25 cellular contexts compared by ENCODE assay signal in the genomic region with DNA sequence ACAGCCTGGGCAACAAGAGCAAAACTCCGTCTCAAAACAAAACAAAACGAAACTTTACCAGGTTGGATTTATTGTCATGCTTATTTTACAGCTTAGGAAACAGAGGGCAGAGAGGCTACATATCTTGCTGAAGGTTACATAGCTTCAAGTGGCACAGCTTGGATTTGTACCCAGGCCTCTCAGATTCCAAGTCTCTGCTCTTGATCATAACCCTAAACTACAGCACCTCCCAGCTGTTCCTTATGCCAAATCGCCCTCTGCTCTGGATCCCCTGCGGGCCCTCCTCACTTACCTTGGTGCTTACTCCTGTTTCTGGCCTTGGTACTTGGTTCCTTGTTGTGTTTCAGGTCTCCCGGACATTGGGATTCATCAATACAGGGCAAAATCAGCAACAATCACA. TPM values are rescaled to one million over a fixed set of nuclear protein-coding genes. Genes with fewer than 3 reads are reported as not detected.
DNase-seq lines count a peak whose midpoint lies in the region; ATAC-seq and TF ChIP-seq lines count a peak whose summit lies in the region.
"Had no signal": no experiment of that assay in that cellular context is flagged by ENCODE, and none has a peak within 500 bp of the region (broad histone marks: within the 10 kb centered on the region; RNA-seq: fewer than 3 reads in every experiment).

No MANE protein-coding gene starts in this region.

- H3K4me3 ChIP-seq in OCI-LY3 (ENCODE audit: low read length) = no peak overlapping the region
- H3K4me3 ChIP-seq in upper lobe of right lung = no peak overlapping the region
- H3K4me3 ChIP-seq: BLaER1 treated with 17β-estradiol and CSF1 and Interleukin-3, amounts not matched to agents 10 nM and 100 nM had no signal

- H3K36me3 ChIP-seq in OCI-LY3 (replicated peaks; ENCODE audit: low read depth, low read length) = peaks cover 5% of the 10 kb centered on the region
- H3K36me3 ChIP-seq in upper lobe of right lung = peaks cover 3% of the 10 kb centered on the region

- DNase-seq in Right ventricle myocardium inferior (ENCODE audit: missing footprints) (no peak), cardiac septum (ENCODE audit: low spot score) (no peak), islet precursor cell (peak; percentile 48), upper lobe of right lung (no peak), NCI-H774 (lab: John Stamatoyannopoulos, UW) (no peak)
- DNase-seq in activated naive CD4-positive, alpha-beta T cell treated with anti-CD3 and anti-CD28 coated beads, Interleukin-2, amount 50 U/mL, for 72 hours (ENCODE audit: low spot score in 2 of 2) = no peak
- DNase-seq: 8988T; Caco-2; CD4-positive, alpha-beta memory T cell; DMS 273 treated with DMSO at 0.1 percent for 48 hours; DMS79 treated with DMSO at 0.1 percent for 48 hours; H9; KG1; NCI-H1105; NCI-H146; NCI-H2029 treated with DMSO at 0.1 percent for 48 hours; NCI-H226; NCI-H510A treated with DMSO at 0.1 percent for 48 hours; NCI-H82; OCI-M1 had no signal

- H3K27ac Mint-ChIP-seq in activated naive CD4-positive, alpha-beta T cell treated with anti-CD3 and anti-CD28 coated beads, Interleukin-2, amount 50 U/mL, for 72 hours = no peak overlapping the region
- H3K27ac Mint-ChIP-seq: CD4-positive, alpha-beta memory T cell had no signal

- H3K9me3 Mint-ChIP-seq in activated naive CD4-positive, alpha-beta T cell treated with anti-CD3 and anti-CD28 coated beads, Interleukin-2, amount 50 U/mL, for 72 hours = no peaks in the 10 kb centered on the region
- H3K9me3 Mint-ChIP-seq: H9 had no signal

- H3K9ac ChIP-seq in OCI-LY3 (ENCODE audit: low read length) = no peak overlapping the region
- H3K9ac ChIP-seq: BLaER1 treated with 17β-estradiol and CSF1 and Interleukin-3, amounts not matched to agents 10 nM and 100 nM had no signal

- H3K9me3 ChIP-seq in OCI-LY3 (ENCODE audit: insufficient read depth, low read length) = no peaks in the 10 kb centered on the region
- no peaks in the 10 kb centered on the region for H3K9me3 ChIP-seq in upper lobe of right lung
- H3K9me3 ChIP-seq: BLaER1 treated with 17β-estradiol and CSF1 and Interleukin-3, amounts not matched to agents 10 nM and 100 nM; Caco-2 had no signal

- H3K27ac ChIP-seq in OCI-LY3 (ENCODE audit: low read length) (no peak overlapping the region), upper lobe of right lung (no peak overlapping the region)
- H3K27ac ChIP-seq: BLaER1 treated with 17β-estradiol and CSF1 and Interleukin-3, amounts not matched to agents 10 nM and 100 nM; HL-60 had no signal

- peak; percentile 43 for ATAC-seq in Right ventricle myocardium inferior
- ATAC-seq in upper lobe of right lung = peak; percentile 40
- ATAC-seq in activated naive CD4-positive, alpha-beta T cell treated with anti-CD3 and anti-CD28 coated beads, Interleukin-2, amount 50 U/mL, for 72 hours = no peak
- no peak for ATAC-seq in HG03460 (IDR thresholded peaks at IDR 0.05; ENCODE audit: unreplicated experiment)
- ATAC-seq: HepG2 had no signal

- H3K4me2 ChIP-seq in OCI-LY3 (ENCODE audit: low read length) = no peak overlapping the region
- H3K4me2 ChIP-seq: BLaER1 treated with 17β-estradiol and CSF1 and Interleukin-3, amounts not matched to agents 10 nM and 100 nM had no signal

- H3K36me3 Mint-ChIP-seq in activated naive CD4-positive, alpha-beta T cell treated with anti-CD3 and anti-CD28 coated beads, Interleukin-2, amount 50 U/mL, for 72 hours = no peaks in the 10 kb centered on the region

- peaks cover 16% of the 10 kb centered on the region for H3K27me3 ChIP-seq in OCI-LY3 (ENCODE audit: low read depth, low read length)
- H3K27me3 ChIP-seq in upper lobe of right lung = no peaks in the 10 kb centered on the region
- H3K27me3 ChIP-seq: BLaER1 treated with 17β-estradiol and CSF1 and Interleukin-3, amounts not matched to agents 10 nM and 100 nM had no signal

- no peak overlapping the region for H2AFZ ChIP-seq in OCI-LY3 (ENCODE audit: low read depth, low read length)

- no peaks in the 10 kb centered on the region for H3K4me1 ChIP-seq in OCI-LY3 (ENCODE audit: low read length)
- H3K4me1 ChIP-seq in upper lobe of right lung = no peaks in the 10 kb centered on the region
- H3K4me1 ChIP-seq: BLaER1 treated with 17β-estradiol and CSF1 and Interleukin-3, amounts not matched to agents 10 nM and 100 nM had no signal

- TF ChIP-seq CTCF in OCI-LY3 (IDR thresholded peaks at IDR 0.05; ENCODE audit: low read depth, low read length) = peak; percentile 9; the same call in 1 of the 2 replicates
- no peak for TF ChIP-seq CTCF in upper lobe of right lung (IDR thresholded peaks at IDR 0.05)

- intact Hi-C loops in Right ventricle myocardium inferior (cut with DNase I) = no loop called here
- intact Hi-C loops in cardiac septum (cut with DNase I) = no loop called here
- intact Hi-C loops in upper lobe of right lung (cut with DNase I) = no loop called here

- no peaks in the 10 kb centered on the region for H4K20me1 ChIP-seq in OCI-LY3 (ENCODE audit: insufficient read depth, low read length)
- H4K20me1 ChIP-seq: BLaER1 treated with 17β-estradiol and CSF1 and Interleukin-3, amounts not matched to agents 10 nM and 100 nM had no signal

- no peaks in the 10 kb centered on the region for H3K79me2 ChIP-seq in OCI-LY3 (ENCODE audit: low read length)

RNA-seq across cellular contexts. Expression of gene CUEDC1, which starts 11.7 kb away (rescaled TPM):
- total RNA-seq in Right ventricle myocardium inferior = 49.1 TPM
- 46.6 TPM for total RNA-seq in cardiac septum
- 41.9 TPM for total RNA-seq in upper lobe of right lung
- total RNA-seq in activated naive CD4-positive, alpha-beta T cell treated with anti-CD3 and anti-CD28 coated beads, Interleukin-2, amount 50 U/mL, for 72 hours = under 1 TPM in 1 of 2 donors, not detected in 1; 0.84 TPM

RNA-seq across cellular contexts. Expression of gene VEZF1, which starts 21.2 kb away (rescaled TPM):
- total RNA-seq in Right ventricle myocardium inferior (74.2 TPM), cardiac septum (55.3 TPM), upper lobe of right lung (77.1 TPM)
- 10 to 100 TPM; 23.1 to 31.3 TPM for total RNA-seq in activated naive CD4-positive, alpha-beta T cell treated with anti-CD3 and anti-CD28 coated beads, Interleukin-2, amount 50 U/mL, for 72 hours

RNA-seq across cellular contexts. Expression of gene SRSF1, which starts 40.2 kb away (rescaled TPM):
- 92.8 TPM for total RNA-seq in Right ventricle myocardium inferior
- total RNA-seq in cardiac septum = 105 TPM
- total RNA-seq in upper lobe of right lung = 153 TPM
- 100 to 1,000 TPM; 188 to 351 TPM for total RNA-seq in activated naive CD4-positive, alpha-beta T cell treated with anti-CD3 and anti-CD28 coated beads, Interleukin-2, amount 50 U/mL, for 72 hours

Comparison
In these comparisons a context has a peak if more than half of its experiments do, and no peak if none do; other contexts are left out.
1. ATAC-seq: peak in Right ventricle myocardium inferior (single experiment) and upper lobe of right lung (single experiment); none in activated naive CD4-positive, alpha-beta T cell treated with anti-CD3 and anti-CD28 coated beads, Interleukin-2, amount 50 U/mL, for 72 hours (0 of 2) and HG03460 (single experiment).
2. RNA of gene CUEDC1, which starts 11.7 kb away (total RNA-seq): 49.1 TPM in Right ventricle myocardium inferior (single experiment), 46.6 TPM in cardiac septum (single experiment) and 41.9 TPM in upper lobe of right lung (single experiment); 0.84 TPM in activated naive CD4-positive, alpha-beta T cell treated with anti-CD3 and anti-CD28 coated beads, Interleukin-2, amount 50 U/mL, for 72 hours; every median in the first group is over 10 times any median in the second.